ENCODE assay signal across 8 cellular contexts in the genomic region with DNA sequence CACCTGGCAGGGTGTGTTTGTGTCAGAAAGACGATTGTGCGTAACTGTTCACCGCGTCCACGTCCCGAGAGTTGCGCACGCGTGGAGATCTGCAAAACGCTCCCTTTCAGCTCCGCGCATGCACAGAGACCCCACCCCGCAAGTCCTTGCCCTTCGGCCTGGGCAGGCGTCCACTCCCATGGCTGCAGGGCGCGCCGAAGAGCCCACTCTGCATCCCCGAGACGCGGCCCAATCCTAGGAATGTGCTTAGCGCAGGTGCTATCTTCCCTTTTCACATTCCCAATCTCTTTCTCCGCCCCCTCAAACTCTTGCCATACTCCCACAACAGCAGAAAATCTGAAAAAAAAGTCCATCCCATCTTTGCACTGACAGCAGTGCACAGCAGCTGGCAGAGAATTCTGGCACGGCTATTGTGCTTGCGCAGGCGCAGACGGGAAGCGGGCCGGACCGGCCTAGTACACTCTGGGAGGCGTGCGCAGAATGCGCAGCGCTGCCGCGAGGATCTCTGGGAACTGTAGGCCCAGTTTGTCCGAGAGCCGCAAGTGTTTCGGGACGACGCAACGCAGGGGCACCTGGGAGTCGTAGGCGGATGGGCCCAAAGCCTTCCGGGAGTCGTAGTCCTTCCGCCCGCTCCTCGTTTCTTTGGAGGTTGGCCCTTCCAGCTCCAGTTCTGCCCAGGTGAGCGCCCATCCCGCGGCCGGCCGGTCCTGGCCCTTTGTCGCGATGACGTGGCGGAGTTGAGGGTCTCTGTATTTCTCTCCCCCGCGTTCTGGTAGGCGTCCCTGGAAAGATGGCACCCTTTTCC. TPM values are rescaled to one million over a fixed set of nuclear protein-coding genes. Genes with fewer than 3 reads are reported as not detected.
DNase-seq lines count a peak whose midpoint lies in the region; ATAC-seq, FAIRE-seq and TF ChIP-seq lines count a peak whose summit lies in the region.

No MANE protein-coding gene starts in this region.

- peaks cover 0 to 19% (median 13%) of the 10 kb centered on the region in 7 donors for H3K27me3 ChIP-seq in heart right ventricle

- FAIRE-seq in GM12891 (lab: Jason Lieb, UNC), result peak; percentile 99

- ATAC-seq in HG02798 (IDR thresholded peaks at IDR 0.05; ENCODE audit: poor library complexity, unreplicated experiment), result peak; percentile 99
- peak; percentile 100 for ATAC-seq in T-cell (replicated peaks in 1 of 4)
- peak; percentile 99 to 100 (median 100) for ATAC-seq in heart right ventricle

- no peak for TF ChIP-seq POLR2A in GM12891 (IDR thresholded peaks at IDR 0.05; ENCODE audit: low read depth, low read length)

- H3K36me3 Mint-ChIP-seq in T-cell (peaks cover 11% of the 10 kb centered on the region), type B pancreatic cell (peaks cover 5% of the 10 kb centered on the region)

- H3K4me3 ChIP-seq in heart right ventricle, result peak overlapping the region; percentile 49 to 84 (median 71)

- H3K27ac Mint-ChIP-seq in T-cell (peak overlapping the region; percentile 84 to 93), type B pancreatic cell (peak overlapping the region; percentile 82)

- peaks cover 0 to 17% (median 14%) of the 10 kb centered on the region in 9 donors for H3K4me1 ChIP-seq in heart right ventricle

- H3K4me1 Mint-ChIP-seq in T-cell (peaks cover 23 to 26% (median 23%) of the 10 kb centered on the region in 3 donors), type B pancreatic cell (ENCODE audit: unreplicated experiment) (peaks cover 10% of the 10 kb centered on the region)

- H3K27me3 Mint-ChIP-seq in T-cell (peaks cover 22% of the 10 kb centered on the region in 2 donors), type B pancreatic cell (no peaks in the 10 kb centered on the region)

- intact Hi-C loops in heart right ventricle (cut with DNase I), result loop anchor here in 4 of 10 donors (1.0 to 10.0 kb wide), 2 partner anchors 23 to 489 kb away; partner anchors contain the start of genes CTU1 (in 3 of the 4) and ZNF175 (in 3 of the 4)

- CTCF ChIA-PET in T-cell (lab: Charles Lee), result no interaction called here

- no peak for TF ChIP-seq CTCF in heart right ventricle (IDR thresholded peaks at IDR 0.05)
- no peak for TF ChIP-seq CTCF in type B pancreatic cell (conservative IDR thresholded peaks at IDR 0.05)

- H3K9me3 Mint-ChIP-seq in T-cell (peaks cover 5 to 8% (median 8%) of the 10 kb centered on the region in 3 donors), type B pancreatic cell (no peaks in the 10 kb centered on the region)

- 0 to 1% methylated on average over 61 of the region's 61 CpGs for WGBS in heart right ventricle, 2 donors

- H3K9me3 ChIP-seq in heart right ventricle, result no peaks in the 10 kb centered on the region

- peak overlapping the region; percentile 90 to 93 (median 91) for H3K4me3 Mint-ChIP-seq in T-cell
- H3K4me3 Mint-ChIP-seq in type B pancreatic cell, result peak overlapping the region; percentile 93

- no peaks in the 10 kb centered on the region for H3K36me3 ChIP-seq in heart right ventricle

- DNase-seq in GM12891 (ENCODE audit: insufficient read length, low spot score), result peak; percentile 96
- DNase-seq in NCI-H1436 (lab: John Stamatoyannopoulos, UW), result peak; percentile 97
- DNase-seq in T-cell, result peak; percentile 86 to 97 (median 91)
- DNase-seq in amniotic stem cell (lab: John Stamatoyannopoulos, UW), result peak; percentile 95
- peak; percentile 98 to 99 for DNase-seq in heart right ventricle
- peak; percentile 98 for DNase-seq in pons (ENCODE audit: low spot score)
- peak; percentile 98 for DNase-seq in type B pancreatic cell (ENCODE audit: extremely low spot score, unreplicated experiment)

- POLR2A ChIA-PET in T-cell (lab: Charles Lee), result no interaction called here

- H3K27ac ChIP-seq in heart right ventricle, result peak overlapping the region in 9 of 10 donors; percentile 7 to 81 (median 43)

TF ChIP-seq in GM12891, 5 proteins besides CTCF, POLR2A, EP300 and RAD21:
- peak; percentile 21 for TF ChIP-seq PAX5 (IDR thresholded peaks at IDR 0.05; ENCODE audit: insufficient read depth, low read length, severe bottlenecking)
- no peak for TF ChIP-seq SPI1 (IDR thresholded peaks at IDR 0.05; ENCODE audit: low read depth, low read length)
- TF ChIP-seq POU2F2 (IDR thresholded peaks at IDR 0.05; ENCODE audit: low read depth, low read length), result no peak
- no peak for TF ChIP-seq POLR2AphosphoS5 (IDR thresholded peaks at IDR 0.05; ENCODE audit: low read depth, low read length)
- TF ChIP-seq TAF1 (IDR thresholded peaks at IDR 0.05; ENCODE audit: low read depth, low read length), result no peak

RNA-seq across cellular contexts. Expression of gene ZNF175, which starts 23.1 kb away (rescaled TPM):
- polyA plus RNA-seq in GM12891 (2012; ENCODE audit: low read depth, missing spikeins), result 7.1 TPM
- total RNA-seq in T-cell (10 to 100 TPM in 3 of 5 donors, 1 to 10 TPM in 2; 6.7 to 16.8 (median 12.3) TPM), heart right ventricle (1 to 10 TPM; 4.5 to 9.6 (median 8.3) TPM), type B pancreatic cell (ENCODE audit: low replicate concordance) (7.9 and 14.0 TPM in 2 replicates)
- polyA plus RNA-seq in heart right ventricle, result 1 to 10 TPM; 1.6 to 3.4 TPM

RNA-seq across cellular contexts. Expression of gene SIGLEC5, which starts 36.0 kb away (rescaled TPM):
- not detected for polyA plus RNA-seq in GM12891 (2012; ENCODE audit: low read depth, missing spikeins)
- total RNA-seq in T-cell, result under 1 TPM in 2 of 5 donors, not detected in 3; 0.16 to 0.26 TPM
- total RNA-seq in heart right ventricle, result 1 to 10 TPM in 1 of 10 donors, under 1 TPM in 6, not detected in 3; 0.11 to 1.2 (median 0.41) TPM
- polyA plus RNA-seq in heart right ventricle, result under 1 TPM in 1 of 2 donors, not detected in 1; 0.01 TPM
- not detected in 2 replicates for total RNA-seq in type B pancreatic cell (ENCODE audit: low replicate concordance)

RNA-seq across cellular contexts. Expression of gene SIGLEC14, which starts 52.5 kb away (rescaled TPM):
- polyA plus RNA-seq in GM12891 (2012; ENCODE audit: low read depth, missing spikeins), result not detected
- 1 to 10 TPM in 1 of 5 donors, under 1 TPM in 2, not detected in 2; 0.68 to 1.1 (median 0.93) TPM for total RNA-seq in T-cell
- 1 to 10 TPM in 6 of 10 donors, under 1 TPM in 3, not detected in 1; 0.57 to 9.6 (median 1.3) TPM for total RNA-seq in heart right ventricle
- under 1 TPM; 0.37 to 0.93 TPM for polyA plus RNA-seq in heart right ventricle
- not detected in 2 replicates for total RNA-seq in type B pancreatic cell (ENCODE audit: low replicate concordance)

Comparison
In these comparisons a context has a peak if more than half of its experiments do, and no peak if none do; other contexts are left out.
1. Peak in every context shown above with its lines: DNase-seq, ATAC-seq, H3K4me3 ChIP-seq and H3K27ac ChIP-seq.